9 cellular contexts compared by ENCODE assay signal in genomic region chr7:143492043-143492471, GRCh38. TPM values are rescaled to one million over a fixed set of nuclear protein-coding genes. Genes with fewer than 3 reads are reported as not detected.
DNase-seq lines count a peak whose midpoint lies in the region; ATAC-seq and TF ChIP-seq lines count a peak whose summit lies in the region.
"Had no signal": no experiment of that assay in that cellular context is flagged by ENCODE, and none has a peak within 500 bp of the region (broad histone marks: within the 10 kb centered on the region; RNA-seq: fewer than 3 reads in every experiment).

No MANE protein-coding gene starts in this region.

- no peak for TF ChIP-seq POLR2A in body of pancreas (IDR thresholded peaks at IDR 0.05)

- no peak overlapping the region for H3K27ac Mint-ChIP-seq in activated CD4-positive, alpha-beta memory T cell treated with anti-CD3 and anti-CD28 coated beads for 36 hours
- H3K27ac Mint-ChIP-seq: nephron had no signal

- H3K9me3 ChIP-seq in body of pancreas (no peaks in the 10 kb centered on the region), mesodermal cell (ENCODE audit: control insufficient read depth, low read length) (peaks cover 9% of the 10 kb centered on the region)

- 83 to 87% methylated on average over 2 of the region's 2 CpGs for WGBS in body of pancreas, 2 donors
- no CpG with 5 or more reads among the region's 2 CpGs for WGBS in mesodermal cell (ENCODE audit: insufficient coverage in 2 of 2), 2 experiments

- ATAC-seq in body of pancreas (peak; percentile 30), HG03280 (IDR thresholded peaks at IDR 0.05; ENCODE audit: unreplicated experiment) (no peak)

- no peak overlapping the region for H3K4me3 Mint-ChIP-seq in activated CD4-positive, alpha-beta memory T cell treated with anti-CD3 and anti-CD28 coated beads for 36 hours
- H3K4me3 Mint-ChIP-seq: nephron had no signal

- H3K4me3 ChIP-seq in BJ (ENCODE audit: low read depth, low read length): no peak overlapping the region
- no peak overlapping the region for H3K4me3 ChIP-seq in body of pancreas
- H3K4me3 ChIP-seq in mesodermal cell (ENCODE audit: extremely low read depth, insufficient read depth, low read length, poor library complexity, severe bottlenecking): no peak overlapping the region

- POLR2A ChIA-PET in BJ (lab: Charles Lee): interaction anchor here (0.6 kb wide), 1 partner anchor 212 kb away, joined by 3 read pairs; no protein-coding TSS in a partner anchor
- POLR2A ChIA-PET in activated CD4-positive, alpha-beta memory T cell treated with anti-CD3 and anti-CD28 coated beads for 36 hours (lab: Charles Lee): no interaction called here

- TF ChIP-seq CTCF in BJ (IDR thresholded peaks at IDR 0.05; ENCODE audit: insufficient read depth, low read depth, low read length) (no peak), body of pancreas (IDR thresholded peaks at IDR 0.05) (no peak)

- H3K27me3 ChIP-seq in BJ (ENCODE audit: control insufficient read depth, insufficient read depth, low read length): no peaks in the 10 kb centered on the region
- no peaks in the 10 kb centered on the region for H3K27me3 ChIP-seq in body of pancreas

- H3K4me1 ChIP-seq in body of pancreas (no peaks in the 10 kb centered on the region), mesodermal cell (ENCODE audit: control insufficient read depth, insufficient read depth, low read length, poor library complexity, severe bottlenecking) (peaks cover 38% of the 10 kb centered on the region)

- DNase-seq in BJ (ENCODE audit: low read depth) (peak; percentile 76), HT1080 (ENCODE audit: low read depth) (peak; percentile 68), body of pancreas (no peak), 8988T (no peak), middle frontal gyrus (ENCODE audit: extremely low spot score, low spot score) (no peak)
- DNase-seq in activated CD4-positive, alpha-beta memory T cell treated with anti-CD3 and anti-CD28 coated beads for 36 hours: no peak

- H3K9me3 Mint-ChIP-seq in activated CD4-positive, alpha-beta memory T cell treated with anti-CD3 and anti-CD28 coated beads for 36 hours: no peaks in the 10 kb centered on the region
- H3K9me3 Mint-ChIP-seq: nephron had no signal

- CTCF ChIA-PET in BJ (lab: Yijun Ruan, JAX): interaction anchor here (0.8 to 3.4 kb wide), 7 partner anchors 8 to 75 kb away, joined by 3 to 18 read pairs (median 3); no protein-coding TSS in a partner anchor
- CTCF ChIA-PET in activated CD4-positive, alpha-beta memory T cell treated with anti-CD3 and anti-CD28 coated beads for 36 hours (lab: Charles Lee): interaction anchor here (1.0 kb wide), 2 partner anchors 9 to 636 kb away, joined by 3 to 4 read pairs; no protein-coding TSS in a partner anchor

- H3K27ac ChIP-seq in body of pancreas: no peak overlapping the region
- H3K27ac ChIP-seq in mesodermal cell (ENCODE audit: low read depth, low read length, severe bottlenecking): peak overlapping the region; percentile 93

- H3K27me3 Mint-ChIP-seq in activated CD4-positive, alpha-beta memory T cell treated with anti-CD3 and anti-CD28 coated beads for 36 hours: no peaks in the 10 kb centered on the region

- intact Hi-C loops in body of pancreas (cut with DNase I): no loop called here
- intact Hi-C loops in activated CD4-positive, alpha-beta memory T cell treated with anti-CD3 and anti-CD28 coated beads for 36 hours (cut with micrococcal nuclease): no loop called here

- H3K36me3 ChIP-seq in BJ (ENCODE audit: control insufficient read depth, insufficient read depth, low read length) (no peaks in the 10 kb centered on the region), body of pancreas (replicated peaks in 1 of 2; ENCODE audit: insufficient read depth in 1 of 2, low read depth in 2 of 2) (no peaks in the 10 kb centered on the region), mesodermal cell (ENCODE audit: control insufficient read depth, insufficient read depth, low read length) (no peaks in the 10 kb centered on the region)

- peaks cover 26% of the 10 kb centered on the region for H3K4me1 Mint-ChIP-seq in activated CD4-positive, alpha-beta memory T cell treated with anti-CD3 and anti-CD28 coated beads for 36 hours (ENCODE audit: low read depth)
- H3K4me1 Mint-ChIP-seq: nephron had no signal

- H3K36me3 Mint-ChIP-seq in activated CD4-positive, alpha-beta memory T cell treated with anti-CD3 and anti-CD28 coated beads for 36 hours: peaks cover 3% of the 10 kb centered on the region

RNA-seq across cellular contexts. Expression of gene TAS2R41, which starts 14.4 kb away (rescaled TPM):
- not detected in 2 replicates for polyA plus RNA-seq in BJ (2011; rRNA removed)
- not detected in 2 replicates for polyA minus RNA-seq in BJ (2011; rRNA and poly(A)+ RNA removed)
- not detected in 2 replicates for total RNA-seq in HT1080 (2014; rRNA removed; shearing (Covaris generic))
- polyA plus RNA-seq in HT1080 (2015; cell fraction: cytosol; rRNA removed): not detected in 2 replicates
- not detected in 2 replicates for polyA plus RNA-seq in HT1080 (2015; cell fraction: nucleus; rRNA removed)
- total RNA-seq in body of pancreas: not detected
- polyA plus RNA-seq in mesodermal cell (2013, experiment 1 of 2): not detected
- not detected for polyA plus RNA-seq in mesodermal cell (2013, experiment 2 of 2)
- total RNA-seq in activated CD4-positive, alpha-beta memory T cell treated with anti-CD3 and anti-CD28 coated beads for 36 hours: not detected

RNA-seq across cellular contexts. Expression of gene TAS2R60, which starts 48.8 kb away (rescaled TPM):
- not detected in 2 replicates for polyA plus RNA-seq in BJ (2011; rRNA removed)
- polyA minus RNA-seq in BJ (2011; rRNA and poly(A)+ RNA removed): not detected in 2 replicates
- total RNA-seq in HT1080 (2014; rRNA removed; shearing (Covaris generic)): not detected in 2 replicates
- polyA plus RNA-seq in HT1080 (2015; cell fraction: cytosol; rRNA removed): not detected in 2 replicates
- not detected in 2 replicates for polyA plus RNA-seq in HT1080 (2015; cell fraction: nucleus; rRNA removed)
- not detected for total RNA-seq in body of pancreas
- not detected for polyA plus RNA-seq in mesodermal cell (2013, experiment 1 of 2)
- not detected for polyA plus RNA-seq in mesodermal cell (2013, experiment 2 of 2)
- not detected for total RNA-seq in activated CD4-positive, alpha-beta memory T cell treated with anti-CD3 and anti-CD28 coated beads for 36 hours

Comparison
In these comparisons a context has a peak if more than half of its experiments do, and no peak if none do; other contexts are left out.
1. DNase-seq: peak in BJ (single experiment) and HT1080 (single experiment); none in body of pancreas (0 of 4), 8988T (single experiment), activated CD4-positive, alpha-beta memory T cell treated with anti-CD3 and anti-CD28 coated beads for 36 hours (single experiment) and middle frontal gyrus (single experiment).